ENCODE assay signal across 1 cellular context in the genomic region with DNA sequence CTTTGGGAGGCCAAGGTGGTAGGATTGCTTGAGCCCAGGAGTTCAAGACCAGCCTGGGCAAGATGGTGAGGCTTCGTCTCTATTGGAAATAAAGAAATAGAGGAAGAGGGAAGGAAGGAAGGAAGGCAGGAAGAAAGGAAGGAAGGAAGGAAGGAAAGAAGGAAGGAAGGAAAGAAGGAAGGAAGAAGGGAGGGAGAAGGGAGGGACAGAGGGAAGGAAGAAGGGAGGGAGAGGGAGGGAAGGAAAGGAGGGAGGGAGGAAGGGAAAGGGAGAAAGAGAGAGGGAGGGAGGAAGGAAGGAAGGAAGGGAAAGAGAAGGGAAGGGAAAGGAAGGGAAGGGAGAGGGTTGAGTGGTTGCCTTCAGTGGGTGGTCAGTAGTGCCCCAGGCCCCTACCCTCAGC.
TF ChIP-seq lines count a peak whose summit lies in the region.

No MANE protein-coding gene starts in this region.

TF ChIP-seq in IMR-90, 13 proteins besides CTCF, POLR2A, EP300 and RAD21 (continued from another document):
- TF ChIP-seq RFX5 (IDR thresholded peaks at IDR 0.05; ENCODE audit: low read depth, low read length), result no peak
- TF ChIP-seq USF2 (IDR thresholded peaks at IDR 0.05; ENCODE audit: low read depth, low read length), result no peak
- TF ChIP-seq CHD1 (IDR thresholded peaks at IDR 0.05; ENCODE audit: low read depth, low read length), result no peak
- no peak for TF ChIP-seq CEBPB (IDR thresholded peaks at IDR 0.05; ENCODE audit: low read depth, low read length)
TF ChIP-seq in IMR-90: peak in this region for 0.
